ENCODE assay signal across 10 cellular contexts in genomic region chr5:92401492-92401891, GRCh38.
DNase-seq lines count a peak whose midpoint lies in the region; ATAC-seq, FAIRE-seq and TF ChIP-seq lines count a peak whose summit lies in the region.
"Had no signal": no experiment of that assay in that cellular context is flagged by ENCODE, and none has a peak within 500 bp of the region (broad histone marks: within the 10 kb centered on the region; RNA-seq: fewer than 3 reads in every experiment).

No MANE protein-coding gene starts in this region.

- no peak overlapping the region for H2BK120ac ChIP-seq in mesenchymal stem cell (ENCODE audit: low read depth, low read length)

- no peaks in the 10 kb centered on the region for H3K36me3 Mint-ChIP-seq in activated T-cell treated with anti-CD3 and anti-CD28 coated beads, Interleukin-2, amount 50 U/mL, for 4 hours (ENCODE audit: insufficient read depth)
- H3K36me3 Mint-ChIP-seq: CD4-positive, CD25-positive, alpha-beta regulatory T cell had no signal

- H3K4me1 ChIP-seq in GM12878 (ENCODE audit: control insufficient read depth, insufficient read depth, low read length) = no peaks in the 10 kb centered on the region
- H3K4me1 ChIP-seq in mesenchymal stem cell (ENCODE audit: control insufficient read depth, insufficient read depth, low read depth, low read length) = no peaks in the 10 kb centered on the region

- no peaks in the 10 kb centered on the region for H3K27me3 Mint-ChIP-seq in activated T-cell treated with anti-CD3 and anti-CD28 coated beads, Interleukin-2, amount 50 U/mL, for 4 hours (ENCODE audit: low read depth)
- H3K27me3 Mint-ChIP-seq: CD4-positive, CD25-positive, alpha-beta regulatory T cell had no signal

- ATAC-seq in GM12878 (peak; percentile 61; the same call in 2 of the 3 replicates), HG03135 (IDR thresholded peaks at IDR 0.05; ENCODE audit: unreplicated experiment) (no peak), HG03565 (IDR thresholded peaks at IDR 0.05; ENCODE audit: unreplicated experiment) (no peak)
- ATAC-seq in activated T-cell treated with anti-CD3 and anti-CD28 coated beads, Interleukin-2, amount 50 U/mL, for 4 hours = no peak

- H3K4me2 ChIP-seq in GM12878 (ENCODE audit: control insufficient read depth, insufficient read depth) (no peak overlapping the region), mesenchymal stem cell (ENCODE audit: low read length, poor library complexity, severe bottlenecking) (no peak overlapping the region)

- H3K4me3 ChIP-seq in GM12878 = no peak overlapping the region
- no peak overlapping the region for H3K4me3 ChIP-seq in mesenchymal stem cell (ENCODE audit: insufficient read depth in 1 of 2, low read depth in 1 of 2, low read length in 2 of 2)

- no peak overlapping the region for H3K14ac ChIP-seq in mesenchymal stem cell (ENCODE audit: low read length in 2 of 2)

- no peak overlapping the region for H4K8ac ChIP-seq in mesenchymal stem cell (ENCODE audit: low read length)

- H3K79me1 ChIP-seq in mesenchymal stem cell (replicated peaks; ENCODE audit: low read length, poor library complexity, severe bottlenecking) = no peaks in the 10 kb centered on the region

- H4K91ac ChIP-seq in mesenchymal stem cell (ENCODE audit: low read length) = no peak overlapping the region

- no peaks in the 10 kb centered on the region for H3K79me2 ChIP-seq in GM12878 (ENCODE audit: control insufficient read depth, insufficient read depth, low read length)

- CTCF ChIA-PET in GM12878 (lab: Yijun Ruan, JAX) = no interaction called here

- no peak overlapping the region for H3K23ac ChIP-seq in mesenchymal stem cell (ENCODE audit: low read length in 2 of 2)

- no peak for FAIRE-seq in GM12878 (lab: Jason Lieb, UNC)

- no peaks in the 10 kb centered on the region for H3K4me1 Mint-ChIP-seq in activated T-cell treated with anti-CD3 and anti-CD28 coated beads, Interleukin-2, amount 50 U/mL, for 4 hours (ENCODE audit: low read depth)
- H3K4me1 Mint-ChIP-seq: CD4-positive, CD25-positive, alpha-beta regulatory T cell had no signal

- no peak for TF ChIP-seq POLR2A in GM12878 (IDR thresholded peaks at IDR 0.05; ENCODE audit: low read depth, low read length)

- H2BK15ac ChIP-seq in mesenchymal stem cell (ENCODE audit: low read depth, poor library complexity, severe bottlenecking) = no peak overlapping the region

- POLR2A ChIA-PET in GM12878 (lab: Charles Lee) = no interaction called here

- no peak overlapping the region for H2AK5ac ChIP-seq in mesenchymal stem cell (ENCODE audit: low read length, severe bottlenecking)

- WGBS in GM12878 (ENCODE audit: insufficient coverage, insufficient replicate concordance, low lambda C conversion rate, missing lambda C conversion rate) = 21% methylated on average over 5 of the region's 5 CpGs
- 84% methylated on average over 5 of the region's 5 CpGs for WGBS in mesenchymal stem cell

- in situ Hi-C loops in G401 (cut with HindIII; ENCODE audit: low sequenced_read_pairs) (no loop called here), GM12878 (cut with MboI) (no loop called here)

- H3K27me3 ChIP-seq in GM12878 (replicated peaks in 1 of 2; ENCODE audit: control insufficient read depth in 2 of 2, insufficient read depth in 2 of 2, low read length in 1 of 2) = no peaks in the 10 kb centered on the region
- H3K27me3 ChIP-seq in mesenchymal stem cell (ENCODE audit: control insufficient read depth in 1 of 2, insufficient read depth in 1 of 2, low read length in 2 of 2) = no peaks in the 10 kb centered on the region

- H4K20me1 ChIP-seq in GM12878 (ENCODE audit: control insufficient read depth, insufficient read depth) = no peaks in the 10 kb centered on the region

- intact Hi-C loops in GM12878 (cut with micrococcal nuclease; ENCODE audit: unreplicated experiment) = loop anchor here (10.0 kb wide), 1 partner anchor 57 kb away; no protein-coding TSS in a partner anchor

- H3K4me3 Mint-ChIP-seq in activated T-cell treated with anti-CD3 and anti-CD28 coated beads, Interleukin-2, amount 50 U/mL, for 4 hours = no peak overlapping the region
- H3K4me3 Mint-ChIP-seq: CD4-positive, CD25-positive, alpha-beta regulatory T cell; T-helper 1 cell treated with Interleukin-12 subunit alpha and Interleukin-12 subunit beta and Interleukin-4 antibody, amounts not matched to agents 30 μg/mL and 1 μg/mL, for 36 hours had no signal

- SMC1A ChIA-PET in GM12878 (lab: Charles Lee; ENCODE audit: uncharacterized antibody, unreplicated experiment) = interaction anchor here (0.7 to 1.9 kb wide), 2 partner anchors 51 to 53 kb away, joined by 3 to 8 read pairs; no protein-coding TSS in a partner anchor

- TF ChIP-seq CTCF in GM12878 (IDR thresholded peaks at IDR 0.05 in 2 of 3, conservative IDR thresholded peaks at IDR 0.05 in 1 of 3; ENCODE audit: control insufficient read depth in 2 of 3, extremely low read depth in 1 of 3, insufficient read depth in 1 of 3, low read depth in 3 of 3, low read length in 3 of 3) = no peak

- peaks cover 4% of the 10 kb centered on the region for H3K9me3 Mint-ChIP-seq in activated T-cell treated with anti-CD3 and anti-CD28 coated beads, Interleukin-2, amount 50 U/mL, for 4 hours
- H3K9me3 Mint-ChIP-seq: T-helper 1 cell treated with Interleukin-12 subunit alpha and Interleukin-12 subunit beta and Interleukin-4 antibody, amounts not matched to agents 30 μg/mL and 1 μg/mL, for 36 hours had no signal

- H3K27ac ChIP-seq in GM12878 (ENCODE audit: control insufficient read depth, insufficient read depth) (no peak overlapping the region), mesenchymal stem cell (ENCODE audit: low read length, poor library complexity, severe bottlenecking) (no peak overlapping the region)

- no peak overlapping the region for H2BK12ac ChIP-seq in mesenchymal stem cell (ENCODE audit: low read length in 2 of 2)

- H3K18ac ChIP-seq in mesenchymal stem cell (ENCODE audit: low read depth in 1 of 2, low read length in 2 of 2) = no peak overlapping the region

- BruUV-seq in GM12878 (replicated peaks; lab: Mats Ljungman, UMichigan) = no TSS peak

- H2AFZ ChIP-seq in GM12878 (ENCODE audit: control insufficient read depth, low read depth, low read length) = no peak overlapping the region
- H2AFZ ChIP-seq in mesenchymal stem cell (ENCODE audit: low read depth, low read length) = no peak overlapping the region

- no peaks in the 10 kb centered on the region for H3K9me3 ChIP-seq in GM12878 (replicated peaks; ENCODE audit: control insufficient read depth, insufficient read depth, low read length)
- H3K9me3 ChIP-seq in mesenchymal stem cell (ENCODE audit: control insufficient read depth, low read length) = no peaks in the 10 kb centered on the region

- peak; percentile 8 for DNase-seq in G401 (ENCODE audit: low spot score)
- peak; percentile 20 for DNase-seq in NCI-H1694 treated with DMSO at 0.1 percent for 48 hours (lab: John Stamatoyannopoulos, UW)
- no peak for DNase-seq in GM12878 (ENCODE audit: low read depth, low spot score)
- DNase-seq in mesenchymal stem cell = no peak
- DNase-seq in activated T-cell treated with anti-CD3 and anti-CD28 coated beads, Interleukin-2, amount 50 U/mL, for 4 hours = no peak
- no peak for DNase-seq in stimulated activated CD4-positive, alpha-beta T cell treated with anti-CD3 and anti-CD28 coated beads, Interleukin-4, amount 100 ng/mL, for 24 hours
- DNase-seq: CD4-positive, CD25-positive, alpha-beta regulatory T cell had no signal

- H2BK5ac ChIP-seq in mesenchymal stem cell (ENCODE audit: low read depth, low read length, poor library complexity, severe bottlenecking) = no peak overlapping the region

- RAD21 ChIA-PET in GM12878 (lab: Charles Lee; ENCODE audit: unreplicated experiment) = interaction anchor here (0.9 to 1.6 kb wide), 2 partner anchors 23 to 112 kb away, joined by 3 to 7 read pairs; no protein-coding TSS in a partner anchor

- H3K4ac ChIP-seq in mesenchymal stem cell (ENCODE audit: low read depth in 1 of 2, low read length in 2 of 2) = no peak overlapping the region

- no peak for TF ChIP-seq EP300 in GM12878 (IDR thresholded peaks at IDR 0.05; ENCODE audit: borderline replicate concordance in 1 of 2, control insufficient read depth in 1 of 2, low read depth in 2 of 2, low read length in 2 of 2)

- no peak for TF ChIP-seq RAD21 in GM12878 (IDR thresholded peaks at IDR 0.05; ENCODE audit: insufficient read depth, low read depth, low read length)

- no peak overlapping the region for H3K9ac ChIP-seq in GM12878 (ENCODE audit: control insufficient read depth, insufficient read depth, low read length)
- H3K9ac ChIP-seq in mesenchymal stem cell (ENCODE audit: low read length) = peak overlapping the region; percentile 75

- no peaks in the 10 kb centered on the region for H3K36me3 ChIP-seq in GM12878 (ENCODE audit: control insufficient read depth in 2 of 2, insufficient read depth in 2 of 2, low read length in 1 of 2)
- no peaks in the 10 kb centered on the region for H3K36me3 ChIP-seq in mesenchymal stem cell (ENCODE audit: control insufficient read depth in 1 of 2, insufficient read depth in 2 of 2, low read depth in 1 of 2, low read length in 2 of 2)

TF ChIP-seq in GM12878, 131 proteins besides CTCF, POLR2A, EP300 and RAD21 (continues in another document):
- TF ChIP-seq IRF4 (IDR thresholded peaks at IDR 0.05; ENCODE audit: low read depth, low read length) (no peak), ZBTB4 (CRISPR knock-in tag; IDR thresholded peaks at IDR 0.05) (no peak), CREM (IDR thresholded peaks at IDR 0.05; ENCODE audit: low read depth) (no peak), POLR2AphosphoS2 (IDR thresholded peaks at IDR 0.05; ENCODE audit: low read depth, low read length) (no peak), EGR1 (IDR thresholded peaks at IDR 0.05; ENCODE audit: borderline replicate concordance in 1 of 2, low read depth in 2 of 2, low read length in 2 of 2) (no peak)

Comparison
In these comparisons a context has a peak if more than half of its experiments do, and no peak if none do; other contexts are left out.
1. DNase-seq: peak in G401 (single experiment) and NCI-H1694 treated with DMSO at 0.1 percent for 48 hours (single experiment); none in GM12878 (single experiment), mesenchymal stem cell (single experiment), activated T-cell treated with anti-CD3 and anti-CD28 coated beads, Interleukin-2, amount 50 U/mL, for 4 hours (single experiment) and stimulated activated CD4-positive, alpha-beta T cell treated with anti-CD3 and anti-CD28 coated beads, Interleukin-4, amount 100 ng/mL, for 24 hours (single experiment).